ENCODE assay signal across 8 cellular contexts in genomic region chr20:19661717-19662637, GRCh38.
A peak's percentile ranks its signal among the peaks of the same experiment; 100 is the strongest.
DNase-seq lines count a peak whose midpoint lies in the region; ATAC-seq and TF ChIP-seq lines count a peak whose summit lies in the region.

No MANE protein-coding gene starts in this region.

- H3K9ac ChIP-seq in IMR-90 (ENCODE audit: low read depth, low read length): no peak overlapping the region

- no peaks in the 10 kb centered on the region for H4K20me1 ChIP-seq in IMR-90 (ENCODE audit: insufficient read depth, low read length)

- H3K4me2 ChIP-seq in IMR-90 (ENCODE audit: low read depth, low read length): no peak overlapping the region

- no peaks in the 10 kb centered on the region for H3K9me1 ChIP-seq in IMR-90 (ENCODE audit: insufficient read depth, low read length)

- CTCF ChIA-PET in IMR-90 (lab: Yijun Ruan, JAX): interaction anchor here (0.6 to 2.8 kb wide), 6 partner anchors 11 to 1021 kb away, joined by 3 to 13 read pairs (median 3); no protein-coding TSS in a partner anchor

- no peak overlapping the region for H3K23ac ChIP-seq in IMR-90 (ENCODE audit: low read depth, low read length)

- H3K27me3 ChIP-seq in IMR-90 (ENCODE audit: control insufficient read depth, insufficient read depth, low read length) (peaks cover 41% of the 10 kb centered on the region), foreskin keratinocyte (peaks cover 22% of the 10 kb centered on the region)

- no peaks in the 10 kb centered on the region for H3K79me1 ChIP-seq in IMR-90 (ENCODE audit: low read depth in 1 of 2, low read length in 2 of 2)

- no peaks in the 10 kb centered on the region for H3K36me3 ChIP-seq in IMR-90 (ENCODE audit: control insufficient read depth, insufficient read depth, low read length)

- no peak overlapping the region for H3K18ac ChIP-seq in IMR-90 (ENCODE audit: low read depth, low read length)

- no peak overlapping the region for H4K91ac ChIP-seq in IMR-90 (ENCODE audit: insufficient read depth, low read depth, low read length)

- peak overlapping the region; percentile 6 for H2AFZ ChIP-seq in IMR-90 (replicated peaks; ENCODE audit: low read length, poor library complexity)

- H2BK15ac ChIP-seq in IMR-90 (ENCODE audit: low read depth, low read length): no peak overlapping the region

- POLR2A ChIA-PET in IMR-90 (lab: Charles Lee; ENCODE audit: unreplicated experiment): no interaction called here

- H2BK120ac ChIP-seq in IMR-90 (ENCODE audit: low read depth, low read length): no peak overlapping the region

- no peaks in the 10 kb centered on the region for H3K9me3 ChIP-seq in IMR-90 (ENCODE audit: control insufficient read depth, insufficient read depth, low read length)

- no peak overlapping the region for H2BK5ac ChIP-seq in IMR-90 (ENCODE audit: low read depth, low read length, poor library complexity, severe bottlenecking)

- no peak overlapping the region for H3K14ac ChIP-seq in IMR-90 (replicated peaks; ENCODE audit: low read depth, low read length)

- no peak overlapping the region for H2BK20ac ChIP-seq in IMR-90 (ENCODE audit: low read depth, low read length)

- no peak overlapping the region for H4K5ac ChIP-seq in IMR-90 (ENCODE audit: low read depth, low read length)

- TF ChIP-seq RAD21 in IMR-90 (IDR thresholded peaks at IDR 0.05; ENCODE audit: low read length): peak; percentile 97

- in situ Hi-C loops in IMR-90 (cut with MboI; ENCODE audit: low sequenced_read_pairs): loop anchor here (5.0 to 10.0 kb wide), 2 partner anchors 455 to 1027 kb away; no protein-coding TSS in a partner anchor

- no peak overlapping the region for H3K4me3 ChIP-seq in IMR-90 (ENCODE audit: insufficient read depth, low read depth, low read length)

- ATAC-seq in IMR-90 (ENCODE audit: low read depth): peak; percentile 97
- ATAC-seq in foreskin keratinocyte: peak; percentile 68

- intact Hi-C loops in IMR-90 (cut with micrococcal nuclease): loop anchor here (1.0 kb wide), 4 partner anchors 34 to 1249 kb away; no protein-coding TSS in a partner anchor
- intact Hi-C loops in posterior vena cava (cut with DNase I): loop anchor here (2.0 to 10.0 kb wide), 3 partner anchors 449 to 1047 kb away; partner anchors contain the start of gene SLC24A3 (in 1 of the 2)

- no peaks in the 10 kb centered on the region for H3K4me1 ChIP-seq in IMR-90 (ENCODE audit: control insufficient read depth, insufficient read depth, low read length)
- H3K4me1 ChIP-seq in foreskin keratinocyte: no peaks in the 10 kb centered on the region

- WGBS in IMR-90 (ENCODE audit: extremely low coverage in 2 of 2, insufficient read length in 1 of 2), 2 experiments: 60% methylated on average over 10 of the region's 19 CpGs; no CpG with 5 or more reads in 1 of the 2 experiments

- TF ChIP-seq CTCF in IMR-90 (conservative IDR thresholded peaks at IDR 0.05; ENCODE audit: low read depth, low read length): peak; percentile 97
- peak; percentile 97 for TF ChIP-seq CTCF in foreskin keratinocyte (conservative IDR thresholded peaks at IDR 0.05)

- H2AK5ac ChIP-seq in IMR-90 (ENCODE audit: low read depth, low read length): no peak overlapping the region

- H4K8ac ChIP-seq in IMR-90 (ENCODE audit: low read depth in 2 of 2, low read length in 2 of 2): no peak overlapping the region

- H2AK9ac ChIP-seq in IMR-90 (replicated peaks; ENCODE audit: low read depth, low read length, poor library complexity): no peak overlapping the region

- no peak for TF ChIP-seq POLR2A in IMR-90 (IDR thresholded peaks at IDR 0.05; ENCODE audit: low read depth, low read length)

- no peak overlapping the region for H3K56ac ChIP-seq in IMR-90 (ENCODE audit: extremely low read depth, insufficient read depth, low read length)

- peak; percentile 71 for DNase-seq in activated effector memory CD4-positive, alpha-beta T cell treated with anti-CD3 and anti-CD28 coated beads, Interleukin-2, amount 50 U/mL, for 16 hours
- DNase-seq in activated effector memory CD4-positive, alpha-beta T cell treated with Interleukin-2 at 50 U/mL for 16 hours: no peak
- DNase-seq in IMR-90: peak; percentile 71
- peak; percentile 62 for DNase-seq in NOMO-1 treated with dmso at 0.1 percent for 144 hours (lab: John Stamatoyannopoulos, UW; ENCODE audit: unreplicated experiment)
- DNase-seq in activated T-cell treated with anti-CD3 and anti-CD28 coated beads for 4 hours: peak; percentile 14
- peak; percentile 8 to 30 for DNase-seq in foreskin keratinocyte
- DNase-seq in non-pigmented ciliary epithelial cell (ENCODE audit: low read depth): peak; percentile 46
- no peak for DNase-seq in posterior vena cava (ENCODE audit: low spot score)

- BruUV-seq in IMR-90 (replicated peaks; lab: Mats Ljungman, UMichigan): no TSS peak

- H3K27ac ChIP-seq in IMR-90 (ENCODE audit: insufficient read depth, low read length): no peak overlapping the region
- no peak overlapping the region for H3K27ac ChIP-seq in foreskin keratinocyte

- no peak overlapping the region for H3K4ac ChIP-seq in IMR-90 (ENCODE audit: low read depth, low read length)

- dilution Hi-C loops in IMR-90 (cut with HindIII; ENCODE audit: low sequenced_read_pairs, unreplicated experiment): no loop called here

TF ChIP-seq in IMR-90, 13 proteins besides CTCF, POLR2A, EP300 and RAD21:
- TF ChIP-seq USF2 (IDR thresholded peaks at IDR 0.05; ENCODE audit: low read depth, low read length) (no peak), SMC3 (IDR thresholded peaks at IDR 0.05; ENCODE audit: low read depth, low read length) (peak; percentile 78)

Comparison
In these comparisons a context has a peak if more than half of its experiments do, and no peak if none do; other contexts are left out.
1. DNase-seq: peak in activated effector memory CD4-positive, alpha-beta T cell treated with anti-CD3 and anti-CD28 coated beads, Interleukin-2, amount 50 U/mL, for 16 hours (single experiment), IMR-90 (single experiment), NOMO-1 treated with dmso at 0.1 percent for 144 hours (single experiment), activated T-cell treated with anti-CD3 and anti-CD28 coated beads for 4 hours (single experiment), foreskin keratinocyte (2 of 2) and non-pigmented ciliary epithelial cell (single experiment); none in activated effector memory CD4-positive, alpha-beta T cell treated with Interleukin-2 at 50 U/mL for 16 hours (single experiment) and posterior vena cava (single experiment).